Comparison of ENCODE assay signal across 1 cellular context in the genomic region with DNA sequence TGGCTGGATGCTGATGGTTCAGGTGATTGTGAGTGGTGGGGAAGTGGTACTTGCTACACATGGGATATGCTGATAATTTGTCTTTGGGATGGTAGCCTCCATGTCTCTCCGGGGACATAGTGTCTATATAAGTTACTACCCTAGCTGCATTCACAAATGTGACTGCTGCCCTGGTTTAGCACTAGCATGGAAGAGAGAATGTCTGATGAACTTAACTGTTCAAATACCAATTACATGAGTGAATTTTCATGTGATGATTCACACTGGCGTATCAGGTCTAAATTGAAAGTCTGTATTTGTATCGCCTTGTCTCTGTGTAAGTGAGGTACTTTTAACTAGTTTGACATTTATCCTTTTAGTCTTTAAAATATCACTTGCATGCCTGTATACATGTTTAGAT.
TF ChIP-seq lines count a peak whose summit lies in the region.

No MANE protein-coding gene starts in this region.

TF ChIP-seq in HCT116, 20 proteins besides CTCF, POLR2A, EP300 and RAD21 (continued from another document):
- TF ChIP-seq, protein P1, sequence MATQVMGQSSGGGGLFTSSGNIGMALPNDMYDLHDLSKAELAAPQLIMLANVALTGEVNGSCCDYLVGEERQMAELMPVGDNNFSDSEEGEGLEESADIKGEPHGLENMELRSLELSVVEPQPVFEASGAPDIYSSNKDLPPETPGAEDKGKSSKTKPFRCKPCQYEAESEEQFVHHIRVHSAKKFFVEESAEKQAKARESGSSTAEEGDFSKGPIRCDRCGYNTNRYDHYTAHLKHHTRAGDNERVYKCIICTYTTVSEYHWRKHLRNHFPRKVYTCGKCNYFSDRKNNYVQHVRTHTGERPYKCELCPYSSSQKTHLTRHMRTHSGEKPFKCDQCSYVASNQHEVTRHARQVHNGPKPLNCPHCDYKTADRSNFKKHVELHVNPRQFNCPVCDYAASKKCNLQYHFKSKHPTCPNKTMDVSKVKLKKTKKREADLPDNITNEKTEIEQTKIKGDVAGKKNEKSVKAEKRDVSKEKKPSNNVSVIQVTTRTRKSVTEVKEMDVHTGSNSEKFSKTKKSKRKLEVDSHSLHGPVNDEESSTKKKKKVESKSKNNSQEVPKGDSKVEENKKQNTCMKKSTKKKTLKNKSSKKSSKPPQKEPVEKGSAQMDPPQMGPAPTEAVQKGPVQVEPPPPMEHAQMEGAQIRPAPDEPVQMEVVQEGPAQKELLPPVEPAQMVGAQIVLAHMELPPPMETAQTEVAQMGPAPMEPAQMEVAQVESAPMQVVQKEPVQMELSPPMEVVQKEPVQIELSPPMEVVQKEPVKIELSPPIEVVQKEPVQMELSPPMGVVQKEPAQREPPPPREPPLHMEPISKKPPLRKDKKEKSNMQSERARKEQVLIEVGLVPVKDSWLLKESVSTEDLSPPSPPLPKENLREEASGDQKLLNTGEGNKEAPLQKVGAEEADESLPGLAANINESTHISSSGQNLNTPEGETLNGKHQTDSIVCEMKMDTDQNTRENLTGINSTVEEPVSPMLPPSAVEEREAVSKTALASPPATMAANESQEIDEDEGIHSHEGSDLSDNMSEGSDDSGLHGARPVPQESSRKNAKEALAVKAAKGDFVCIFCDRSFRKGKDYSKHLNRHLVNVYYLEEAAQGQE (IDR thresholded peaks at IDR 0.05; ENCODE audit: low read depth), result no peak
- TF ChIP-seq POLR2AphosphoS5 (IDR thresholded peaks at IDR 0.05; ENCODE audit: low read depth, low read length), result no peak
- TF ChIP-seq, protein P2, sequence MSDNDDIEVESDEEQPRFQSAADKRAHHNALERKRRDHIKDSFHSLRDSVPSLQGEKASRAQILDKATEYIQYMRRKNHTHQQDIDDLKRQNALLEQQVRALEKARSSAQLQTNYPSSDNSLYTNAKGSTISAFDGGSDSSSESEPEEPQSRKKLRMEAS (IDR thresholded peaks at IDR 0.05), result no peak
- 0 out of 2 replicates have a peak, but pooled peaks have one; percentile 10 for TF ChIP-seq JUND (IDR thresholded peaks at IDR 0.05)
- peak; percentile 30; the same call in 1 of the 2 replicates for TF ChIP-seq FOSL1 (IDR thresholded peaks at IDR 0.05; ENCODE audit: low read depth)
- TF ChIP-seq CBX3 (IDR thresholded peaks at IDR 0.05; ENCODE audit: low read depth), result no peak
- TF ChIP-seq EZH2 (IDR thresholded peaks at IDR 0.05), result no peak
- no peak; the same call in 1 of the 2 replicates for TF ChIP-seq SP1 (IDR thresholded peaks at IDR 0.05; ENCODE audit: low read depth)
- no peak for TF ChIP-seq SRF (IDR thresholded peaks at IDR 0.05; ENCODE audit: low read depth)
- TF ChIP-seq, protein P3, sequence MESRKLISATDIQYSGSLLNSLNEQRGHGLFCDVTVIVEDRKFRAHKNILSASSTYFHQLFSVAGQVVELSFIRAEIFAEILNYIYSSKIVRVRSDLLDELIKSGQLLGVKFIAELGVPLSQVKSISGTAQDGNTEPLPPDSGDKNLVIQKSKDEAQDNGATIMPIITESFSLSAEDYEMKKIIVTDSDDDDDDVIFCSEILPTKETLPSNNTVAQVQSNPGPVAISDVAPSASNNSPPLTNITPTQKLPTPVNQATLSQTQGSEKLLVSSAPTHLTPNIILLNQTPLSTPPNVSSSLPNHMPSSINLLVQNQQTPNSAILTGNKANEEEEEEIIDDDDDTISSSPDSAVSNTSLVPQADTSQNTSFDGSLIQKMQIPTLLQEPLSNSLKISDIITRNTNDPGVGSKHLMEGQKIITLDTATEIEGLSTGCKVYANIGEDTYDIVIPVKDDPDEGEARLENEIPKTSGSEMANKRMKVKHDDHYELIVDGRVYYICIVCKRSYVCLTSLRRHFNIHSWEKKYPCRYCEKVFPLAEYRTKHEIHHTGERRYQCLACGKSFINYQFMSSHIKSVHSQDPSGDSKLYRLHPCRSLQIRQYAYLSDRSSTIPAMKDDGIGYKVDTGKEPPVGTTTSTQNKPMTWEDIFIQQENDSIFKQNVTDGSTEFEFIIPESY (IDR thresholded peaks at IDR 0.05; ENCODE audit: extremely low read depth, insufficient replicate concordance, low read length), result no peak
- no peak for TF ChIP-seq EGR1 (IDR thresholded peaks at IDR 0.05; ENCODE audit: low read depth)
- TF ChIP-seq, protein P4, sequence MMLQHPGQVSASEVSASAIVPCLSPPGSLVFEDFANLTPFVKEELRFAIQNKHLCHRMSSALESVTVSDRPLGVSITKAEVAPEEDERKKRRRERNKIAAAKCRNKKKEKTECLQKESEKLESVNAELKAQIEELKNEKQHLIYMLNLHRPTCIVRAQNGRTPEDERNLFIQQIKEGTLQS (IDR thresholded peaks at IDR 0.05), result no peak
- no peak for TF ChIP-seq YY1 (IDR thresholded peaks at IDR 0.05; ENCODE audit: extremely low read depth, insufficient replicate concordance, low read depth, low read length)
